ENCODE assay signal across 23 cellular contexts in the genomic region with DNA sequence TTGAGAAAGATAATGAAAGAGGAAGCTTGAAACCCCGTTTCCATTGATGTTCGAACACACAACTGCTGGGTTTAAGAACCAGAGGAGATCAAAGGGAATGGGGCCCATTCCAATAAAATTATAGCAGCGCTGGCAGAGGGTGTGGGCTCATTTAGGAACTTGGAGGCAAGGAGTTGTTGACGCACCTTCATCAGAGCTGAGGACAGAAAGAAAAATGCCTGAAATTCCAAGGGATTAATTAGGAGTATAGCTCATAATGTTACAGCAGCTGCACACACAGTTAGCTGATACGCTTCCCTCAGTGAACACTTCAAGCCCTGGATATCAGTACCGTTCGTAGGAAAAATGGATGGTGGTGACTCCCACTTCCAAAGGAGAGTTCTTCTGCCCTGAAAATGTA.
A peak's percentile ranks its signal among the peaks of the same experiment; 100 is the strongest.
DNase-seq lines count a peak whose midpoint lies in the region; ATAC-seq and FAIRE-seq lines count a peak whose summit lies in the region.
"Had no signal": no experiment of that assay in that cellular context is flagged by ENCODE, and none has a peak within 500 bp of the region (broad histone marks: within the 10 kb centered on the region; RNA-seq: fewer than 3 reads in every experiment).

No MANE protein-coding gene starts in this region.

- no peaks in the 10 kb centered on the region for H3K9me3 ChIP-seq in small intestine (ENCODE audit: control insufficient read depth, low read depth)
- H3K9me3 ChIP-seq: thoracic aorta had no signal

- H3K27me3 ChIP-seq in small intestine (ENCODE audit: control insufficient read depth in 2 of 2, insufficient read depth in 2 of 2, low read length in 2 of 2), result peaks cover 0 to 6% of the 10 kb centered on the region in 2 donors

- no peak for FAIRE-seq in small intestine (lab: Jason Lieb, UNC)
- FAIRE-seq: G401.6, TTC549 had no signal

- H3K36me3 ChIP-seq in small intestine (ENCODE audit: control insufficient read depth in 2 of 2, insufficient read depth in 2 of 2, low read length in 2 of 2), result no peaks in the 10 kb centered on the region
- H3K36me3 ChIP-seq: thoracic aorta had no signal

- H3K4me1 ChIP-seq in small intestine (ENCODE audit: control insufficient read depth in 2 of 2, insufficient read depth in 1 of 2, low read depth in 1 of 2, low read length in 1 of 2), result no peaks in the 10 kb centered on the region

- WGBS in small intestine, 3 donors, result 14 to 54% (median 30%) methylated on average over 7 of the region's 7 CpGs

- H3K4me3 ChIP-seq in small intestine (ENCODE audit: low read depth in 1 of 2, low read length in 2 of 2), result no peak overlapping the region
- H3K4me3 ChIP-seq: PC-9, thoracic aorta had no signal

- no peak for ATAC-seq in GM19467 (IDR thresholded peaks at IDR 0.05; ENCODE audit: unreplicated experiment)
- ATAC-seq: activated CD8-positive, alpha-beta T cell treated with anti-CD3 and anti-CD28 coated beads, Interleukin-2, amount 10 ng/mL, durations not matched to agents 7 days and 5 days; T-cell had no signal

- H3K27ac ChIP-seq in small intestine (ENCODE audit: low read depth in 1 of 2, low read length in 1 of 2), result no peak overlapping the region
- H3K27ac ChIP-seq: KMS-11, PC-9, thoracic aorta had no signal

- DNase-seq in Daoy (ENCODE audit: low read depth) (peak; percentile 13), RPMI7951 (ENCODE audit: low read depth) (peak; percentile 33), kidney glomerular epithelial cell (lab: John Stamatoyannopoulos, UW) (peak; percentile 32), small intestine (peak; percentile 13), NCI-H748 (lab: John Stamatoyannopoulos, UW; ENCODE audit: unreplicated experiment) (no peak), HK-2 (ENCODE audit: unreplicated experiment) (no peak)
- DNase-seq: activated CD8-positive, alpha-beta T cell treated with anti-CD3 and anti-CD28 coated beads, Interleukin-2, amount 10 ng/mL, durations not matched to agents 7 days and 5 days; activated T-cell treated with anti-CD3 and anti-CD28 coated beads for 4 hours; caudate nucleus; CD4-positive, CD25-positive, alpha-beta regulatory T cell; dermis blood vessel endothelial cell; DMS 273 treated with DMSO at 0.1 percent for 48 hours; GOT3; NCI-H510A treated with DMSO at 0.1 percent for 48 hours; NK-92 treated with Interleukin-12 subunit alpha and Interleukin-12 subunit beta, amount 100 ng/mL, for 24 hours; PC-9; retina; T-cell had no signal

Comparison
In these comparisons a context has a peak if more than half of its experiments do, and no peak if none do; other contexts are left out.
1. DNase-seq: peak in Daoy (single experiment), RPMI7951 (single experiment), kidney glomerular epithelial cell (single experiment) and small intestine (single experiment); none in NCI-H748 (single experiment) and HK-2 (single experiment).